ENCODE assay signal across 8 cellular contexts in the genomic region with DNA sequence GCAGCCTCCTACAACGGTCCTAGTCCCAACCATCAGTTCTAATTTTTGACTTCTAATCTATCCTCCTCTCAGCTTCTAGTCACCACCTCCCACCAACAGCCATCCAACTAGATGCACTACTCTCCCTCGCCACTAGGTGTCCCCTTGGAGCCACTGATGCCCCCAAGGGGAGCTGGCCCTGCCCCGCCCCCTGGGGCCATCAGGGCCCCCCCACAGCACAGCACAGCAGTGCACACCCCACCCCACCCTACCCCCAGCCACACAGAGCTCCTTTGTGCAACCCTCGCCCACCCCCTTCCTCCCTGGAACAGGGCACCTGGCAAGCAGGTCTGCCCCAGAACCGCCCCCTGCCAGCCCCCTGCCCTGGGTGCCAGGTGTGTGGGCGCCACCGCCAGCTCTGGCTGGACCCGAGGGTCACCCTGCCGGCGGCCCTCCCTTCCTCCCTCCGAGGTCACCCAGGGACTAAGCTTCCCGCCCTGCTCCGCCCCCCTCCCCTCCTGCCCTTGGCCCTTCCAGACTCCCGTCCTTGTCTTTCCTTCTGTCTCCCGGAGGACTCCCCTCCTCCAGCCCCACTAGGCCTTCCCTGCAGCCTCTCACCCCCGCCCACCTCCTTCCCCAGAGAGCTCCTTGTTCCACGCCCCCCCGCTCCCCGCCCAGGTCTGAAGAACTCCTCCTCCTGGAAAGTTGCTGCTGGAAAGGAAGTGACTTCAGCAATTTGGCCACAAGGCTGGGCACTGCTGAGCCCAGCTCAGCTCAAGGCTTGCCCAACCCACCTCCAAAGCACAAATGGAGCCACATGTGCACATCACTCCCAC. TPM values are rescaled to one million over a fixed set of nuclear protein-coding genes. Genes with fewer than 3 reads are reported as not detected.
DNase-seq lines count a peak whose midpoint lies in the region; ATAC-seq, FAIRE-seq and TF ChIP-seq lines count a peak whose summit lies in the region.

No MANE protein-coding gene starts in this region.

- peak overlapping the region; percentile 94 for H3K27ac Mint-ChIP-seq in Calu3 (ENCODE audit: unreplicated experiment)
- peak overlapping the region; percentile 6 for H3K27ac Mint-ChIP-seq in activated naive CD4-positive, alpha-beta T cell treated with anti-CD3 and anti-CD28 coated beads for 36 hours

- ATAC-seq in HG03025 (IDR thresholded peaks at IDR 0.05; ENCODE audit: low FRiP score, unreplicated experiment), result no peak

- peak; percentile 70 for FAIRE-seq in HTR-8/SVneo (lab: Jason Lieb, UNC)

- no TSS peak for BruUV-seq in Calu3 (replicated peaks; lab: Mats Ljungman, UMichigan)

- intact Hi-C loops in Calu3 (cut with micrococcal nuclease; ENCODE audit: unreplicated experiment), result loop anchor here (2.0 to 5.0 kb wide), 2 partner anchors 50 to 105 kb away; no protein-coding TSS in a partner anchor
- intact Hi-C loops in activated naive CD4-positive, alpha-beta T cell treated with anti-CD3 and anti-CD28 coated beads for 36 hours (cut with micrococcal nuclease), result loop anchor here (1.0 kb wide), 3 partner anchors 49 to 154 kb away; no protein-coding TSS in a partner anchor

- peak overlapping the region; percentile 37 for H3K27ac ChIP-seq in substantia nigra (ENCODE audit: low read depth, low read length, poor library complexity, severe bottlenecking)

- peaks cover 17% of the 10 kb centered on the region for H3K36me3 Mint-ChIP-seq in Calu3 (ENCODE audit: insufficient read depth, unreplicated experiment)
- H3K36me3 Mint-ChIP-seq in activated naive CD4-positive, alpha-beta T cell treated with anti-CD3 and anti-CD28 coated beads for 36 hours (ENCODE audit: low read depth), result no peaks in the 10 kb centered on the region

- no peaks in the 10 kb centered on the region for H3K27me3 Mint-ChIP-seq in Calu3 (ENCODE audit: unreplicated experiment)
- H3K27me3 Mint-ChIP-seq in activated naive CD4-positive, alpha-beta T cell treated with anti-CD3 and anti-CD28 coated beads for 36 hours (ENCODE audit: low read depth), result no peaks in the 10 kb centered on the region

- in situ Hi-C loops in SK-MEL-5 (cut with HindIII; ENCODE audit: low pct_unique_long_range_greater_than_20kb, low sequenced_read_pairs), result no loop called here

- DNase-seq in Calu3 (peak; percentile 88), HTR-8/SVneo (ENCODE audit: insufficient read length, low spot score) (peak; percentile 91), SK-MEL-5 (ENCODE audit: low read depth, low spot score) (peak; percentile 88), globus pallidus (ENCODE audit: low spot score) (peak; percentile 72), occipital lobe (lab: John Stamatoyannopoulos, UW) (peak; percentile 60), substantia nigra (lab: John Stamatoyannopoulos, UW) (peak in 45 of 49 donors; percentile 31 to 85 (median 65))
- peak; percentile 86 for DNase-seq in activated naive CD4-positive, alpha-beta T cell treated with anti-CD3 and anti-CD28 coated beads for 36 hours

- peak; percentile 93 for TF ChIP-seq CTCF in Calu3 (IDR thresholded peaks at IDR 0.05; ENCODE audit: unreplicated experiment)

- CTCF ChIA-PET in Calu3 (lab: Charles Lee), result interaction anchor here (0.6 to 2.7 kb wide), 27 partner anchors 11 to 640 kb away, joined by 3 to 57 read pairs (median 4); a partner anchor contains a TSS
- CTCF ChIA-PET in activated naive CD4-positive, alpha-beta T cell treated with anti-CD3 and anti-CD28 coated beads for 36 hours (lab: Charles Lee), result interaction anchor here (0.5 to 8.0 kb wide), 48 partner anchors 8 to 260 kb away, joined by 3 to 105 read pairs (median 4); a partner anchor contains a TSS

- H3K4me1 Mint-ChIP-seq in Calu3 (ENCODE audit: low read depth, unreplicated experiment), result peaks cover 42% of the 10 kb centered on the region
- peaks cover 21% of the 10 kb centered on the region for H3K4me1 Mint-ChIP-seq in activated naive CD4-positive, alpha-beta T cell treated with anti-CD3 and anti-CD28 coated beads for 36 hours (ENCODE audit: low read depth)

- H3K4me3 Mint-ChIP-seq in Calu3 (ENCODE audit: low read depth, unreplicated experiment), result peak overlapping the region; percentile 43
- H3K4me3 Mint-ChIP-seq in activated naive CD4-positive, alpha-beta T cell treated with anti-CD3 and anti-CD28 coated beads for 36 hours, result no peak overlapping the region

- H3K9me3 Mint-ChIP-seq in Calu3 (ENCODE audit: low read depth, unreplicated experiment), result no peaks in the 10 kb centered on the region
- no peaks in the 10 kb centered on the region for H3K9me3 Mint-ChIP-seq in activated naive CD4-positive, alpha-beta T cell treated with anti-CD3 and anti-CD28 coated beads for 36 hours

RNA-seq across cellular contexts. Expression of a gene that starts 47.0 kb away (rescaled TPM):
- total RNA-seq in Calu3 (2022), result 20.8 and 21.5 TPM in 2 replicates
- total RNA-seq in SK-MEL-5 (2014; rRNA removed; shearing (Covaris generic)), result 4.4 TPM in 2 replicates
- 6.9 and 15.0 TPM in 2 replicates for polyA plus RNA-seq in SK-MEL-5 (2015; cell fraction: cytosol; rRNA removed)
- 5.4 and 7.7 TPM in 2 replicates for polyA plus RNA-seq in SK-MEL-5 (2015; cell fraction: nucleus; rRNA removed)
- total RNA-seq in activated naive CD4-positive, alpha-beta T cell treated with anti-CD3 and anti-CD28 coated beads for 36 hours, result 10 to 100 TPM in 1 of 2 experiments, 1 to 10 TPM in 1; 7.7 to 10.1 TPM
- 11.9 TPM for total RNA-seq in occipital lobe
